In genomic region chr18:13236411-13236810, GRCh38 we compare ENCODE assay signal across 15 cellular contexts.
"Had no signal": no experiment of that assay in that cellular context is flagged by ENCODE, and none has a peak within 500 bp of the region (broad histone marks: within the 10 kb centered on the region; RNA-seq: fewer than 3 reads in every experiment).

No MANE protein-coding gene starts in this region.

- H3K4me3 Mint-ChIP-seq: activated naive CD4-positive, alpha-beta T cell treated with anti-CD3 and anti-CD28 coated beads for 36 hours; central memory CD8-positive, alpha-beta T cell; dendritic cell treated with granulocyte-macrophage colony-stimulating factor and Interleukin-4, amounts not matched to agents 40 ng/mL and 50 ng/mL, for 4 days; effector memory CD8-positive, alpha-beta T cell; memory B cell; stimulated activated memory B cell treated with anti-CD40 and anti-IgM and Interleukin-4, amounts not matched to agents 10 μg/mL and 1 μg/mL and 100 μg/mL, for 72 hours; T-cell; WTC11 had no signal

- H3K9me3 ChIP-seq: tibial nerve had no signal

- H3K4me1 ChIP-seq: parathyroid adenoma had no signal

- H3K27ac Mint-ChIP-seq: activated naive CD4-positive, alpha-beta T cell treated with anti-CD3 and anti-CD28 coated beads for 36 hours; dendritic cell treated with granulocyte-macrophage colony-stimulating factor and Interleukin-4, amounts not matched to agents 40 ng/mL and 50 ng/mL, for 4 days; effector memory CD8-positive, alpha-beta T cell; memory B cell; stimulated activated memory B cell treated with anti-CD40 and anti-IgM and Interleukin-4, amounts not matched to agents 10 μg/mL and 1 μg/mL and 100 μg/mL, for 72 hours; T-cell; WTC11 had no signal

- ATAC-seq: effector memory CD8-positive, alpha-beta T cell; stimulated activated memory B cell treated with anti-CD40 and anti-IgM and Interleukin-4, amounts not matched to agents 10 μg/mL and 1 μg/mL and 100 μg/mL, for 72 hours; T-cell; WTC11 had no signal

- H3K27me3 ChIP-seq: tibial nerve had no signal

- DNase-seq: activated CD4-positive, alpha-beta T cell treated with anti-CD3 and anti-CD28 coated beads for 48 hours; activated naive CD4-positive, alpha-beta T cell treated with anti-CD3 and anti-CD28 coated beads for 36 hours; effector memory CD8-positive, alpha-beta T cell; hippocampal formation; retina; small intestine; T-cell had no signal

- H3K27me3 Mint-ChIP-seq: dendritic cell treated with granulocyte-macrophage colony-stimulating factor and Interleukin-4, amounts not matched to agents 40 ng/mL and 50 ng/mL, for 4 days; T-cell had no signal

- H3K36me3 ChIP-seq: tibial nerve had no signal

- H3K4me3 ChIP-seq: SK-N-MC, tibial nerve had no signal

- H3K36me3 Mint-ChIP-seq: memory B cell; stimulated activated memory B cell treated with anti-CD40 and anti-IgM and Interleukin-4, amounts not matched to agents 10 μg/mL and 1 μg/mL and 100 μg/mL, for 72 hours; T-cell; WTC11 had no signal

- H3K9me3 Mint-ChIP-seq: activated naive CD4-positive, alpha-beta T cell treated with anti-CD3 and anti-CD28 coated beads for 36 hours; central memory CD8-positive, alpha-beta T cell; dendritic cell treated with granulocyte-macrophage colony-stimulating factor and Interleukin-4, amounts not matched to agents 40 ng/mL and 50 ng/mL, for 4 days; effector memory CD8-positive, alpha-beta T cell; memory B cell; stimulated activated memory B cell treated with anti-CD40 and anti-IgM and Interleukin-4, amounts not matched to agents 10 μg/mL and 1 μg/mL and 100 μg/mL, for 72 hours; T-cell; WTC11 had no signal

- H3K4me1 Mint-ChIP-seq: central memory CD8-positive, alpha-beta T cell; memory B cell; stimulated activated memory B cell treated with anti-CD40 and anti-IgM and Interleukin-4, amounts not matched to agents 10 μg/mL and 1 μg/mL and 100 μg/mL, for 72 hours; T-cell had no signal

- H3K27ac ChIP-seq: parathyroid adenoma, SK-N-MC had no signal
